ENCODE assay signal across 1 cellular context in the genomic region with DNA sequence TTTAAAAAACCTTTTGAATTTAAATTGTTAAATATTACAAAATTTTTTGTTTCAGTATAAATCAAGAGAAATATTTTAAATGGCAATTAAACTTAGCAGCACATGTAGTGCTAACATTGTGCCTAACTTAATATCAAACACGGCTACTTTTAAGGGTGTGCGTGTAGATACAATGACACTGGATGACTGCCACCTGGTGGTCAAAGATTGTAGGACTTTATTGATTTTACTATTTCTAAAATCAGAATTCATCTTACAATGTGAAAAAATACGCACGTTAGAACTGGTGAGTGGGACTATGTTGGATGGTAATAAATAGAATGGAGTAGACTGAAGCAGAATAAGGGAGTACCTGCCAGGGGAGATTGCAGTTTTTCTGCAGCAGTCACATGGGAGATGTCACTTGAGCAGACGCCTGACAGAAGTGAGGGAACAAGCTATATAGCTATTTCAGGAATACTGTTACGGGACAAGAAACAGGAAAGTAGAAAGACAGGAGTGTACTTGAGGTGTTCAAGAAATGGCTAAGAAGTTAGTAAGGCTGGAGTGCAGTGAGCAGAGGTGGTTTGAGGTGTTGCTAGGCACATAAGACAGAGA.
TF ChIP-seq lines count a peak whose summit lies in the region.

No MANE protein-coding gene starts in this region.

TF ChIP-seq in HepG2, 621 proteins besides CTCF, POLR2A, EP300 and RAD21 (continued from another document):
- TF ChIP-seq, protein P1, sequence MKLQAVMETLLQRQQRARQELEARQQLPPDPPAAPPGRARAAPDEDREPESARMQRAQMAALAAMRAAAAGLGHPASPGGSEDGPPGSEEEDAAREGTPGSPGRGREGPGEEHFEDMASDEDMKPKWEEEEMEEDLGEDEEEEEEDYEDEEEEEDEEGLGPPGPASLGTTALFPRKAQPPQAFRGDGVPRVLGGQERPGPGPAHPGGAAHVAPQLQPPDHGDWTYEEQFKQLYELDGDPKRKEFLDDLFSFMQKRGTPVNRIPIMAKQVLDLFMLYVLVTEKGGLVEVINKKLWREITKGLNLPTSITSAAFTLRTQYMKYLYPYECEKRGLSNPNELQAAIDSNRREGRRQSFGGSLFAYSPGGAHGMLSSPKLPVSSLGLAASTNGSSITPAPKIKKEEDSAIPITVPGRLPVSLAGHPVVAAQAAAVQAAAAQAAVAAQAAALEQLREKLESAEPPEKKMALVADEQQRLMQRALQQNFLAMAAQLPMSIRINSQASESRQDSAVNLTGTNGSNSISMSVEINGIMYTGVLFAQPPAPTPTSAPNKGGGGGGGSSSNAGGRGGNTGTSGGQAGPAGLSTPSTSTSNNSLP (IDR thresholded peaks at IDR 0.05; ENCODE audit: low read depth, low read length) = peak; percentile 48; the same call in 1 of the 2 replicates
- TF ChIP-seq RFX5 (IDR thresholded peaks at IDR 0.05; ENCODE audit: low read depth, low read length) (no peak), STAG1 (CRISPR knock-in tag; IDR thresholded peaks at IDR 0.05) (peak; percentile 79), NFKBIZ (CRISPR knock-in tag; IDR thresholded peaks at IDR 0.05) (no peak), ONECUT2 (CRISPR knock-in tag; IDR thresholded peaks at IDR 0.05) (peak; percentile 91)
- TF ChIP-seq, protein P2, sequence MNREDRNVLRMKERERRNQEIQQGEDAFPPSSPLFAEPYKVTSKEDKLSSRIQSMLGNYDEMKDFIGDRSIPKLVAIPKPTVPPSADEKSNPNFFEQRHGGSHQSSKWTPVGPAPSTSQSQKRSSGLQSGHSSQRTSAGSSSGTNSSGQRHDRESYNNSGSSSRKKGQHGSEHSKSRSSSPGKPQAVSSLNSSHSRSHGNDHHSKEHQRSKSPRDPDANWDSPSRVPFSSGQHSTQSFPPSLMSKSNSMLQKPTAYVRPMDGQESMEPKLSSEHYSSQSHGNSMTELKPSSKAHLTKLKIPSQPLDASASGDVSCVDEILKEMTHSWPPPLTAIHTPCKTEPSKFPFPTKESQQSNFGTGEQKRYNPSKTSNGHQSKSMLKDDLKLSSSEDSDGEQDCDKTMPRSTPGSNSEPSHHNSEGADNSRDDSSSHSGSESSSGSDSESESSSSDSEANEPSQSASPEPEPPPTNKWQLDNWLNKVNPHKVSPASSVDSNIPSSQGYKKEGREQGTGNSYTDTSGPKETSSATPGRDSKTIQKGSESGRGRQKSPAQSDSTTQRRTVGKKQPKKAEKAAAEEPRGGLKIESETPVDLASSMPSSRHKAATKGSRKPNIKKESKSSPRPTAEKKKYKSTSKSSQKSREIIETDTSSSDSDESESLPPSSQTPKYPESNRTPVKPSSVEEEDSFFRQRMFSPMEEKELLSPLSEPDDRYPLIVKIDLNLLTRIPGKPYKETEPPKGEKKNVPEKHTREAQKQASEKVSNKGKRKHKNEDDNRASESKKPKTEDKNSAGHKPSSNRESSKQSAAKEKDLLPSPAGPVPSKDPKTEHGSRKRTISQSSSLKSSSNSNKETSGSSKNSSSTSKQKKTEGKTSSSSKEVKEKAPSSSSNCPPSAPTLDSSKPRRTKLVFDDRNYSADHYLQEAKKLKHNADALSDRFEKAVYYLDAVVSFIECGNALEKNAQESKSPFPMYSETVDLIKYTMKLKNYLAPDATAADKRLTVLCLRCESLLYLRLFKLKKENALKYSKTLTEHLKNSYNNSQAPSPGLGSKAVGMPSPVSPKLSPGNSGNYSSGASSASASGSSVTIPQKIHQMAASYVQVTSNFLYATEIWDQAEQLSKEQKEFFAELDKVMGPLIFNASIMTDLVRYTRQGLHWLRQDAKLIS (CRISPR knock-in tag; IDR thresholded peaks at IDR 0.05) = no peak
